ENCODE assay signal across 35 cellular contexts in genomic region chr17:82976982-82977488, GRCh38.
"Had no signal": no experiment of that assay in that cellular context is flagged by ENCODE, and none has a peak within 500 bp of the region (broad histone marks: within the 10 kb centered on the region; RNA-seq: fewer than 3 reads in every experiment).

No MANE protein-coding gene starts in this region.

- H3K27me3 Mint-ChIP-seq: activated CD4-positive, alpha-beta T cell treated with anti-CD3 and anti-CD28 coated beads for 36 hours; activated CD4-positive, alpha-beta T cell treated with anti-CD3 and anti-CD28 coated beads, Interleukin-2, amount 10 ng/mL, durations not matched to agents 7 days and 5 days; activated CD8-positive, alpha-beta memory T cell treated with anti-CD3 and anti-CD28 coated beads, Interleukin-2, amount 10 ng/mL, durations not matched to agents 7 days and 5 days; activated CD8-positive, alpha-beta T cell treated with anti-CD3 and anti-CD28 coated beads for 36 hours; activated naive CD4-positive, alpha-beta T cell treated with anti-CD3 and anti-CD28 coated beads, Interleukin-2, amount 10 ng/mL, durations not matched to agents 7 days and 5 days; activated naive CD8-positive, alpha-beta T cell treated with anti-CD3 and anti-CD28 coated beads, Interleukin-2, amount 10 ng/mL, durations not matched to agents 7 days and 5 days; brain; effector memory CD8-positive, alpha-beta T cell; T-helper 17 cell had no signal

- H3K4me3 Mint-ChIP-seq: activated CD4-positive, alpha-beta T cell treated with anti-CD3 and anti-CD28 coated beads for 36 hours; activated CD4-positive, alpha-beta T cell treated with anti-CD3 and anti-CD28 coated beads, Interleukin-2, amount 10 ng/mL, durations not matched to agents 7 days and 5 days; activated CD8-positive, alpha-beta memory T cell treated with anti-CD3 and anti-CD28 coated beads, Interleukin-2, amount 10 ng/mL, durations not matched to agents 7 days and 5 days; activated CD8-positive, alpha-beta T cell treated with anti-CD3 and anti-CD28 coated beads for 36 hours; activated naive CD4-positive, alpha-beta T cell treated with anti-CD3 and anti-CD28 coated beads, Interleukin-2, amount 10 ng/mL, durations not matched to agents 7 days and 5 days; activated naive CD8-positive, alpha-beta T cell treated with anti-CD3 and anti-CD28 coated beads, Interleukin-2, amount 10 ng/mL, durations not matched to agents 7 days and 5 days; activated T-cell treated with anti-CD3 and anti-CD28 coated beads, Interleukin-2, amount 50 U/mL, for 72 hours; brain; effector memory CD8-positive, alpha-beta T cell; T-helper 17 cell; T-helper 2 cell treated with Interferon-gamma antibody and Interleukin-4, amounts not matched to agents 5 μg/mL and 100 μg/mL, for 36 hours had no signal

- DNase-seq: activated CD4-positive, alpha-beta T cell treated with anti-CD3 and anti-CD28 coated beads for 36 hours; activated CD4-positive, alpha-beta T cell treated with anti-CD3 and anti-CD28 coated beads, Interleukin-2, amount 10 ng/mL, durations not matched to agents 7 days and 5 days; activated CD4-positive, alpha-beta T cell treated with anti-CD3 and anti-CD28 coated beads, Interleukin-2, amount 50 U/mL, for 4 hours; activated CD4-positive, CD25-positive, alpha-beta regulatory T cell; activated CD4-positive, CD25-positive, alpha-beta regulatory T cell treated with anti-CD3 and anti-CD28 coated beads, Interleukin-2, amount 50 U/mL, for 72 hours; activated CD8-positive, alpha-beta memory T cell treated with anti-CD3 and anti-CD28 coated beads, Interleukin-2, amount 10 ng/mL, durations not matched to agents 7 days and 5 days; activated CD8-positive, alpha-beta memory T cell treated with anti-CD3 and anti-CD28 coated beads, Interleukin-2, amount 50 U/mL, for 4 hours; activated CD8-positive, alpha-beta T cell treated with anti-CD3 and anti-CD28 coated beads for 36 hours; activated gamma-delta T cell; activated naive CD4-positive, alpha-beta T cell; activated naive CD4-positive, alpha-beta T cell treated with anti-CD3 and anti-CD28 coated beads, Interleukin-2, amount 10 ng/mL, durations not matched to agents 7 days and 5 days; activated naive CD8-positive, alpha-beta T cell treated with anti-CD3 and anti-CD28 coated beads, Interleukin-2, amount 10 ng/mL, durations not matched to agents 7 days and 5 days; activated T-cell treated with anti-CD3 and anti-CD28 coated beads, Interleukin-2, amount 50 U/mL, for 1 hour; activated T-cell treated with anti-CD3 and anti-CD28 coated beads, Interleukin-2, amount 50 U/mL, for 72 hours; central memory CD4-positive, alpha-beta T cell; cerebellar nuclear complex; colonic mucosa; dorsolateral prefrontal cortex; effector CD4-positive, alpha-beta T cell; effector memory CD8-positive, alpha-beta T cell; erythroblast; foreskin keratinocyte; gastrocnemius medialis; heart right ventricle; T-helper 1 cell; T-helper 17 cell; T1000 had no signal

- H3K36me3 ChIP-seq: ascending aorta, breast epithelium, cardiac muscle cell, colonic mucosa, esophagus muscularis mucosa, gastrocnemius medialis, heart right ventricle had no signal

- ATAC-seq: activated CD4-positive, alpha-beta T cell treated with anti-CD3 and anti-CD28 coated beads for 36 hours; activated CD8-positive, alpha-beta memory T cell treated with anti-CD3 and anti-CD28 coated beads, Interleukin-2, amount 10 ng/mL, durations not matched to agents 7 days and 5 days; activated CD8-positive, alpha-beta T cell treated with anti-CD3 and anti-CD28 coated beads for 36 hours; activated naive CD4-positive, alpha-beta T cell treated with anti-CD3 and anti-CD28 coated beads, Interleukin-2, amount 50 U/mL, for 72 hours; activated T-cell treated with anti-CD3 and anti-CD28 coated beads, Interleukin-2, amount 50 U/mL, for 72 hours; effector memory CD8-positive, alpha-beta T cell; foreskin keratinocyte; gastrocnemius medialis; heart right ventricle; T-helper 17 cell had no signal

- H3K27ac ChIP-seq: ascending aorta, breast epithelium, cardiac muscle cell, colonic mucosa, dorsolateral prefrontal cortex, esophagus muscularis mucosa, foreskin keratinocyte, gastrocnemius medialis, heart right ventricle, hepatocyte had no signal

- H3K27ac Mint-ChIP-seq: activated CD4-positive, alpha-beta T cell treated with anti-CD3 and anti-CD28 coated beads for 36 hours; activated CD4-positive, alpha-beta T cell treated with anti-CD3 and anti-CD28 coated beads, Interleukin-2, amount 10 ng/mL, durations not matched to agents 7 days and 5 days; activated CD8-positive, alpha-beta memory T cell treated with anti-CD3 and anti-CD28 coated beads, Interleukin-2, amount 10 ng/mL, durations not matched to agents 7 days and 5 days; activated CD8-positive, alpha-beta T cell treated with anti-CD3 and anti-CD28 coated beads for 36 hours; activated naive CD4-positive, alpha-beta T cell treated with anti-CD3 and anti-CD28 coated beads, Interleukin-2, amount 10 ng/mL, durations not matched to agents 7 days and 5 days; activated naive CD4-positive, alpha-beta T cell treated with anti-CD3 and anti-CD28 coated beads, Interleukin-2, amount 50 U/mL, for 72 hours; activated naive CD8-positive, alpha-beta T cell treated with anti-CD3 and anti-CD28 coated beads, Interleukin-2, amount 10 ng/mL, durations not matched to agents 7 days and 5 days; activated T-cell treated with anti-CD3 and anti-CD28 coated beads, Interleukin-2, amount 50 U/mL, for 72 hours; brain; effector memory CD8-positive, alpha-beta T cell; T-helper 2 cell treated with Interferon-gamma antibody and Interleukin-4, amounts not matched to agents 5 μg/mL and 100 μg/mL, for 36 hours had no signal

- H3K4me1 Mint-ChIP-seq: brain had no signal

- H3K9me3 Mint-ChIP-seq: activated CD4-positive, alpha-beta T cell treated with anti-CD3 and anti-CD28 coated beads, Interleukin-2, amount 10 ng/mL, durations not matched to agents 7 days and 5 days; activated CD8-positive, alpha-beta T cell treated with anti-CD3 and anti-CD28 coated beads for 36 hours; activated naive CD4-positive, alpha-beta T cell treated with anti-CD3 and anti-CD28 coated beads, Interleukin-2, amount 10 ng/mL, durations not matched to agents 7 days and 5 days; activated naive CD4-positive, alpha-beta T cell treated with anti-CD3 and anti-CD28 coated beads, Interleukin-2, amount 50 U/mL, for 72 hours; activated naive CD8-positive, alpha-beta T cell treated with anti-CD3 and anti-CD28 coated beads, Interleukin-2, amount 10 ng/mL, durations not matched to agents 7 days and 5 days; activated T-cell treated with anti-CD3 and anti-CD28 coated beads, Interleukin-2, amount 50 U/mL, for 72 hours; brain; effector memory CD8-positive, alpha-beta T cell; T-helper 2 cell treated with Interferon-gamma antibody and Interleukin-4, amounts not matched to agents 5 μg/mL and 100 μg/mL, for 36 hours had no signal

- H3K4me3 ChIP-seq: ascending aorta, breast epithelium, cardiac muscle cell, colonic mucosa, dorsolateral prefrontal cortex, esophagus muscularis mucosa, gastrocnemius medialis, heart right ventricle, hepatocyte had no signal

- H3K9me3 ChIP-seq: ascending aorta, breast epithelium, colonic mucosa, esophagus muscularis mucosa, gastrocnemius medialis, heart right ventricle had no signal

- H3K36me3 Mint-ChIP-seq: activated naive CD4-positive, alpha-beta T cell treated with anti-CD3 and anti-CD28 coated beads, Interleukin-2, amount 50 U/mL, for 72 hours; activated naive CD8-positive, alpha-beta T cell treated with anti-CD3 and anti-CD28 coated beads, Interleukin-2, amount 10 ng/mL, durations not matched to agents 7 days and 5 days; brain had no signal

- H3K27me3 ChIP-seq: ascending aorta, breast epithelium, cardiac muscle cell, colonic mucosa, dorsolateral prefrontal cortex, esophagus muscularis mucosa, foreskin keratinocyte, gastrocnemius medialis, heart right ventricle, hepatocyte had no signal

- H3K4me1 ChIP-seq: ascending aorta, breast epithelium, colonic mucosa, esophagus muscularis mucosa, foreskin keratinocyte, gastrocnemius medialis had no signal
